In genomic region chr2:202115385-202116060, GRCh38 we compare ENCODE assay signal across 1 cellular context.
TF ChIP-seq lines count a peak whose summit lies in the region.

No MANE protein-coding gene starts in this region.

TF ChIP-seq in A549, 52 proteins besides CTCF, POLR2A, EP300 and RAD21 (continued from another document):
- TF ChIP-seq KDM1A (IDR thresholded peaks at IDR 0.05; ENCODE audit: low read depth): no peak
- peak; percentile 24; the same call in 1 of the 2 replicates for TF ChIP-seq GATA3 (IDR thresholded peaks at IDR 0.05; ENCODE audit: borderline replicate concordance)
- no peak for TF ChIP-seq RFX5 (IDR thresholded peaks at IDR 0.05)
TF ChIP-seq in A549: peak in this region for 4.
